Comparison of ENCODE assay signal across 26 cellular contexts in genomic region chr3:179250803-179251476, GRCh38. TPM values are rescaled to one million over a fixed set of nuclear protein-coding genes. Genes with fewer than 3 reads are reported as not detected.
DNase-seq lines count a peak whose midpoint lies in the region; ATAC-seq, FAIRE-seq and TF ChIP-seq lines count a peak whose summit lies in the region.
"Had no signal": no experiment of that assay in that cellular context is flagged by ENCODE, and none has a peak within 500 bp of the region (broad histone marks: within the 10 kb centered on the region; RNA-seq: fewer than 3 reads in every experiment).

TSS of gene KCNMB3 (minus strand) at chr3:179251114. CDS start at chr3:179250990, 124 bp downstream.

- H3K79me2 ChIP-seq in Karpas-422 (ENCODE audit: low read length) (peaks cover 65% of the 10 kb centered on the region), endothelial cell of umbilical vein (ENCODE audit: control insufficient read depth, insufficient read depth, low read length) (no peaks in the 10 kb centered on the region)

- H3K27ac ChIP-seq in Karpas-422 (ENCODE audit: low read length) (no peak within 1 kb of the TSS), endothelial cell of umbilical vein (ENCODE audit: insufficient read depth, low read depth, low read length) (no peak within 1 kb of the TSS), right lobe of liver (peak within 1 kb of the TSS; percentile 24 to 47 (median 41)), lower lobe of right lung (no peak within 1 kb of the TSS)

- no peak within 1 kb of the TSS for H2AFZ ChIP-seq in Karpas-422 (ENCODE audit: low read length)
- no peak within 1 kb of the TSS for H2AFZ ChIP-seq in endothelial cell of umbilical vein (ENCODE audit: low read depth, low read length)
- H2AFZ ChIP-seq: GM23338 had no signal

- DNase-seq in Karpas-422: no peak
- DNase-seq in endothelial cell of umbilical vein (ENCODE audit: low read depth, low spot score): no peak
- DNase-seq in right lobe of liver: no peak
- no peak for DNase-seq in lower lobe of right lung
- DNase-seq in NCI-H774 (lab: John Stamatoyannopoulos, UW): no peak
- DNase-seq in stimulated activated CD4-positive, alpha-beta T cell treated with anti-CD3 and anti-CD28 coated beads, Interleukin-4, amount 100 ng/mL, for 4 hours: no peak
- no peak for DNase-seq in dermis blood vessel endothelial cell
- DNase-seq: ACHN; BE2C; H9; Kasumi-1; MV-4-11; NCI-H1105; NCI-H1436 treated with DMSO at 0.1 percent for 48 hours; NCI-H187 treated with DMSO at 0.1 percent for 48 hours; NCI-H2171 treated with DMSO at 0.1 percent for 48 hours; NCI-H446; NCI-H524 treated with DMSO at 0.1 percent for 48 hours; NCI-H82; NK-92 treated with Interleukin-12 subunit alpha and Interleukin-12 subunit beta, amount 100 ng/mL, for 24 hours; PC-3; SK-N-SH; SW 1271 had no signal

- H3K9me1 ChIP-seq in endothelial cell of umbilical vein (replicated peaks; ENCODE audit: control insufficient read depth, extremely low read depth, insufficient read depth, low read length): no peaks in the 10 kb centered on the region

- dilution Hi-C loops in endothelial cell of umbilical vein (cut with MboI; ENCODE audit: extremely low pct_ligation_motif_present, low sequenced_read_pairs): no loop called here

- CTCF ChIA-PET in endothelial cell of umbilical vein (lab: Charles Lee): no interaction called here

- TF ChIP-seq POLR2A in endothelial cell of umbilical vein (IDR thresholded peaks at IDR 0.05; ENCODE audit: low read depth, low read length) (no peak), right lobe of liver (IDR thresholded peaks at IDR 0.05) (no peak)

- H3K36me3 ChIP-seq in Karpas-422 (ENCODE audit: insufficient read depth, low read length): peaks cover 38% of the 10 kb centered on the region
- no peaks in the 10 kb centered on the region for H3K36me3 ChIP-seq in endothelial cell of umbilical vein (ENCODE audit: control insufficient read depth in 2 of 2, extremely low read depth in 1 of 2, insufficient read depth in 2 of 2, low read length in 2 of 2)
- no peaks in the 10 kb centered on the region for H3K36me3 ChIP-seq in right lobe of liver
- H3K36me3 ChIP-seq in lower lobe of right lung: peaks cover 10% of the 10 kb centered on the region

- FAIRE-seq in endothelial cell of umbilical vein (lab: Jason Lieb, UNC): peak; percentile 8
- FAIRE-seq: D721Med, GM18507 had no signal

- BruUV-seq in endothelial cell of umbilical vein (replicated peaks; lab: Mats Ljungman, UMichigan): no TSS peak

- no peak within 1 kb of the TSS for H3K9ac ChIP-seq in Karpas-422 (ENCODE audit: low read length)
- H3K9ac ChIP-seq in endothelial cell of umbilical vein (replicated peaks; ENCODE audit: extremely low read depth, insufficient read depth, low read length): no peak within 1 kb of the TSS
- H3K9ac ChIP-seq: SK-N-SH had no signal

- H4K20me1 ChIP-seq in Karpas-422 (ENCODE audit: insufficient read depth, low read depth, low read length) (no peaks in the 10 kb centered on the region), endothelial cell of umbilical vein (replicated peaks; ENCODE audit: control insufficient read depth, extremely low read depth, insufficient read depth, low read length) (no peaks in the 10 kb centered on the region)

- no peak within 1 kb of the TSS for H3K4me3 ChIP-seq in Karpas-422 (ENCODE audit: low read length)
- no peak within 1 kb of the TSS for H3K4me3 ChIP-seq in endothelial cell of umbilical vein (replicated peaks in 1 of 3; ENCODE audit: insufficient read depth in 1 of 3, low read depth in 1 of 3, low read length in 3 of 3)
- no peak within 1 kb of the TSS for H3K4me3 ChIP-seq in right lobe of liver
- H3K4me3 ChIP-seq in lower lobe of right lung: no peak within 1 kb of the TSS
- H3K4me3 ChIP-seq: GM23338 had no signal

- H3K9me3 ChIP-seq in Karpas-422 (ENCODE audit: low read length) (no peaks in the 10 kb centered on the region), endothelial cell of umbilical vein (replicated peaks; ENCODE audit: control insufficient read depth, insufficient read depth, low read length) (no peaks in the 10 kb centered on the region), right lobe of liver (no peaks in the 10 kb centered on the region), lower lobe of right lung (no peaks in the 10 kb centered on the region)
- H3K9me3 ChIP-seq: BE2C, SK-N-SH had no signal

- ATAC-seq in right lobe of liver (peak; percentile 75 to 94 (median 92)), lower lobe of right lung (no peak)
- ATAC-seq: GM23338, PC-3 had no signal

- intact Hi-C loops in endothelial cell of umbilical vein (cut with micrococcal nuclease): no loop called here
- intact Hi-C loops in right lobe of liver (cut with DNase I): no loop called here
- intact Hi-C loops in lower lobe of right lung (cut with DNase I): no loop called here

- no peak for TF ChIP-seq CTCF in endothelial cell of umbilical vein (IDR thresholded peaks at IDR 0.05; ENCODE audit: extremely low read depth in 1 of 2, insufficient read depth in 1 of 2, low read depth in 1 of 2, low read length in 2 of 2)
- TF ChIP-seq CTCF in right lobe of liver (IDR thresholded peaks at IDR 0.05): no peak
- no peak for TF ChIP-seq CTCF in lower lobe of right lung (IDR thresholded peaks at IDR 0.05)

- H3K27me3 ChIP-seq in Karpas-422 (ENCODE audit: low read length) (no peaks in the 10 kb centered on the region), endothelial cell of umbilical vein (ENCODE audit: control insufficient read depth in 2 of 2, insufficient read depth in 2 of 2, low read length in 2 of 2) (no peaks in the 10 kb centered on the region), right lobe of liver (no peaks in the 10 kb centered on the region), lower lobe of right lung (ENCODE audit: low read depth) (no peaks in the 10 kb centered on the region)
- H3K27me3 ChIP-seq: BE2C had no signal

- POLR2A ChIA-PET in endothelial cell of umbilical vein (lab: Charles Lee): interaction anchor here (0.6 kb wide), 1 partner anchor 36 kb away, joined by 5 read pairs; no protein-coding TSS in a partner anchor

- H3K9me2 ChIP-seq in Karpas-422 (replicated peaks; ENCODE audit: insufficient read depth, low read length): no peaks in the 10 kb centered on the region
- H3K9me2 ChIP-seq: SK-N-SH had no signal

- H3K4me2 ChIP-seq in Karpas-422 (ENCODE audit: low read depth, low read length, poor library complexity, severe bottlenecking) (no peak within 1 kb of the TSS), endothelial cell of umbilical vein (ENCODE audit: insufficient read depth, low read length) (no peak within 1 kb of the TSS)
- H3K4me2 ChIP-seq: GM23338, SK-N-SH had no signal

- 58% methylated on average over 6 of the region's 6 CpGs for WGBS in right lobe of liver (ENCODE audit: insufficient coverage, low coverage, low lambda C conversion rate, missing lambda C conversion rate)

- H3K4me1 ChIP-seq in Karpas-422 (ENCODE audit: low read length): peaks cover 7% of the 10 kb centered on the region
- peaks cover 8% of the 10 kb centered on the region for H3K4me1 ChIP-seq in endothelial cell of umbilical vein (ENCODE audit: control insufficient read depth, extremely low read depth, insufficient read depth, low read length)
- H3K4me1 ChIP-seq in right lobe of liver: peaks cover 0 to 8% (median 0%) of the 10 kb centered on the region in 4 donors
- no peaks in the 10 kb centered on the region for H3K4me1 ChIP-seq in lower lobe of right lung
- H3K4me1 ChIP-seq: BE2C had no signal

TF ChIP-seq in endothelial cell of umbilical vein, 7 proteins besides CTCF, POLR2A, EP300 and RAD21:
- TF ChIP-seq MAX (IDR thresholded peaks at IDR 0.05; ENCODE audit: insufficient read depth, insufficient read length) (no peak), FOS (IDR thresholded peaks at IDR 0.05; ENCODE audit: borderline replicate concordance, insufficient read depth, low read length) (no peak), GATA2 (IDR thresholded peaks at IDR 0.05; ENCODE audit: insufficient read depth, insufficient read length, low read depth, low read length) (no peak), MYC (IDR thresholded peaks at IDR 0.05; ENCODE audit: low read depth, low read length) (no peak), JUN (IDR thresholded peaks at IDR 0.05; ENCODE audit: borderline replicate concordance, insufficient read depth, insufficient read length, low read depth) (no peak), EZH2 (IDR thresholded peaks at IDR 0.05; ENCODE audit: borderline replicate concordance, low read depth, low read length, severe bottlenecking) (no peak), POLR2AphosphoS5 (IDR thresholded peaks at IDR 0.05; ENCODE audit: insufficient read depth, low read depth, low read length) (no peak)

RNA-seq across cellular contexts. Expression of gene KCNMB3, which starts in this region (rescaled TPM):
- total RNA-seq in Karpas-422 (2014; rRNA removed; shearing (Covaris generic); ENCODE audit: low replicate concordance): 17.1 and 28.3 TPM in 2 replicates
- total RNA-seq in endothelial cell of umbilical vein (1.7 and 2.3 TPM in 2 replicates), right lobe of liver (1 to 10 TPM; 1.4 to 2.3 (median 1.7) TPM), lower lobe of right lung (2.9 TPM), dermis blood vessel endothelial cell (2.6 and 3.9 TPM in 2 replicates)
- polyA plus RNA-seq in endothelial cell of umbilical vein: 1.1 and 1.2 TPM in 2 replicates
- 0.87 and 1.0 TPM in 2 replicates for polyA plus RNA-seq in endothelial cell of umbilical vein (2011; cell fraction: cytosol; rRNA removed)
- polyA plus RNA-seq in endothelial cell of umbilical vein (2011; cell fraction: nucleus; rRNA removed): 7.3 and 8.3 TPM in 2 replicates
- 2.5 and 2.8 TPM in 2 replicates for polyA plus RNA-seq in endothelial cell of umbilical vein (2012)
- polyA minus RNA-seq in endothelial cell of umbilical vein: 1.9 TPM in 2 replicates
- polyA minus RNA-seq in endothelial cell of umbilical vein (2011; cell fraction: cytosol; rRNA and poly(A)+ RNA removed): not detected
- 5.0 and 7.1 TPM in 2 replicates for polyA minus RNA-seq in endothelial cell of umbilical vein (2011; cell fraction: nucleus; rRNA and poly(A)+ RNA removed)

Comparison
In these comparisons a context has a peak if more than half of its experiments do, and no peak if none do; other contexts are left out.
1. H3K27ac ChIP-seq: peak in right lobe of liver (3 of 3); none in Karpas-422 (single experiment), endothelial cell of umbilical vein (single experiment) and lower lobe of right lung (single experiment).
2. ATAC-seq: peak in right lobe of liver (4 of 4); none in lower lobe of right lung (0 of 2).